Comparison of ENCODE assay signal across 1 cellular context in genomic region chr18:30970201-30970816, GRCh38.
A peak's percentile ranks its signal among the peaks of the same experiment; 100 is the strongest.
TF ChIP-seq lines count a peak whose summit lies in the region.

No MANE protein-coding gene starts in this region.

TF ChIP-seq in K562, 482 proteins besides CTCF, POLR2A, EP300 and RAD21 (continued from another document and continues in another):
- TF ChIP-seq ZNF639 (CRISPR knock-in tag; conservative IDR thresholded peaks at IDR 0.05 in 1 of 2, IDR thresholded peaks at IDR 0.05 in 1 of 2) (no peak), CREB3L1 (IDR thresholded peaks at IDR 0.05; ENCODE audit: borderline replicate concordance, low read depth) (no peak), SMAD1 (IDR thresholded peaks at IDR 0.05; ENCODE audit: low read depth, low read length, partially characterized antibody) (no peak), HDAC3 (IDR thresholded peaks at IDR 0.05; ENCODE audit: borderline replicate concordance, partially characterized antibody) (no peak), CBX8 (IDR thresholded peaks at IDR 0.05; ENCODE audit: borderline replicate concordance, extremely low read depth, low read depth, low read length, poor library complexity, severe bottlenecking) (no peak), ZNF384 (IDR thresholded peaks at IDR 0.05; ENCODE audit: low read depth, low read length) (peak; percentile 60; the same call in 1 of the 2 replicates), TAF9B (IDR thresholded peaks at IDR 0.05; ENCODE audit: partially characterized antibody) (no peak), MEIS2 (IDR thresholded peaks at IDR 0.05; ENCODE audit: partially characterized antibody) (peak; percentile 39), CLOCK (CRISPR knock-in tag; IDR thresholded peaks at IDR 0.05; ENCODE audit: borderline replicate concordance) (no peak), POLR2G (IDR thresholded peaks at IDR 0.05; ENCODE audit: low read depth, low read length) (no peak), ARID3A (IDR thresholded peaks at IDR 0.05; ENCODE audit: borderline replicate concordance, low read depth, low read length) (0 out of 2 replicates have a peak, but pooled peaks have one; percentile 74), NCOR1 (IDR thresholded peaks at IDR 0.05) (no peak), SUPT5H (IDR thresholded peaks at IDR 0.05) (no peak), USF2 (CRISPR knock-in tag; IDR thresholded peaks at IDR 0.05) (no peak), ARNT (IDR thresholded peaks at IDR 0.05) (no peak), SOX6 (IDR thresholded peaks at IDR 0.05) (no peak), POLR3A (IDR thresholded peaks at IDR 0.05; ENCODE audit: borderline replicate concordance, extremely low read depth, insufficient read depth, insufficient read length) (no peak), GTF2A2 (tag; IDR thresholded peaks at IDR 0.05) (no peak), ZNF318 (IDR thresholded peaks at IDR 0.05; ENCODE audit: borderline replicate concordance in 1 of 2, low read depth in 1 of 2) (no peak), ZNF512 (tag; IDR thresholded peaks at IDR 0.05) (no peak), NKRF (IDR thresholded peaks at IDR 0.05; ENCODE audit: borderline replicate concordance) (no peak), ETV5 (CRISPR knock-in tag; IDR thresholded peaks at IDR 0.05; ENCODE audit: low read depth) (no peak), FOXK2 (conservative IDR thresholded peaks at IDR 0.05 in 1 of 2, IDR thresholded peaks at IDR 0.05 in 1 of 2; ENCODE audit: low read depth in 2 of 2) (no peak), ZNF408 (CRISPR knock-in tag; IDR thresholded peaks at IDR 0.05; ENCODE audit: low read depth) (no peak), XRCC3 (IDR thresholded peaks at IDR 0.05) (no peak), PRDM10 (IDR thresholded peaks at IDR 0.05; ENCODE audit: partially characterized antibody) (peak; percentile 59), MTF1 (CRISPR knock-in tag; IDR thresholded peaks at IDR 0.05; ENCODE audit: borderline replicate concordance) (no peak), SMC3 (conservative IDR thresholded peaks at IDR 0.05; ENCODE audit: insufficient read depth, low read depth, low read length) (peak; percentile 50; the same call in 1 of the 2 replicates), BRCA1 (IDR thresholded peaks at IDR 0.05) (no peak), BRCA1 (CRISPR knock-in tag; IDR thresholded peaks at IDR 0.05) (no peak), RBBP5 (IDR thresholded peaks at IDR 0.05; ENCODE audit: borderline replicate concordance, insufficient read depth, low read length, poor library complexity, severe bottlenecking) (no peak)
